Comparison of ENCODE assay signal across 1 cellular context in genomic region chr20:46099491-46100287, GRCh38.
TF ChIP-seq lines count a peak whose summit lies in the region.

No MANE protein-coding gene starts in this region.

TF ChIP-seq in HepG2, 621 proteins besides CTCF, POLR2A, EP300 and RAD21 (continued from another document and continues in another):
- TF ChIP-seq ZBTB34 (CRISPR knock-in tag; IDR thresholded peaks at IDR 0.05) (no peak), FOXK2 (IDR thresholded peaks at IDR 0.05) (no peak), ZNF354B (CRISPR knock-in tag; IDR thresholded peaks at IDR 0.05) (no peak), ZNF816 (CRISPR knock-in tag; IDR thresholded peaks at IDR 0.05; ENCODE audit: borderline replicate concordance) (no peak), ZBTB33 (CRISPR knock-in tag; IDR thresholded peaks at IDR 0.05) (peak; percentile 34; the same call in 1 of the 2 replicates), ZNF510 (CRISPR knock-in tag; IDR thresholded peaks at IDR 0.05; ENCODE audit: low read depth) (no peak), SP140L (CRISPR knock-in tag; IDR thresholded peaks at IDR 0.05; ENCODE audit: borderline replicate concordance) (no peak), SRSF1 (optimal IDR thresholded peaks at IDR 0.05; ENCODE audit: low read depth, low read length) (no peak), ZNF292 (CRISPR knock-in tag; IDR thresholded peaks at IDR 0.05; ENCODE audit: borderline replicate concordance, low read depth) (no peak), ZBTB3 (CRISPR knock-in tag; IDR thresholded peaks at IDR 0.05; ENCODE audit: borderline replicate concordance, low read depth) (no peak), ZBTB37 (CRISPR knock-in tag; IDR thresholded peaks at IDR 0.05) (no peak), CCDC6 (CRISPR knock-in tag; IDR thresholded peaks at IDR 0.05) (no peak), DMTF1 (CRISPR knock-in tag; IDR thresholded peaks at IDR 0.05) (no peak), CEBPZ (IDR thresholded peaks at IDR 0.05; ENCODE audit: low read length) (no peak), FOXO4 (CRISPR knock-in tag; conservative IDR thresholded peaks at IDR 0.05) (no peak), ZBTB20 (CRISPR knock-in tag; IDR thresholded peaks at IDR 0.05; ENCODE audit: borderline replicate concordance, low read depth) (no peak), DRAP1 (CRISPR knock-in tag; IDR thresholded peaks at IDR 0.05) (no peak), TBP (CRISPR knock-in tag; IDR thresholded peaks at IDR 0.05) (0 out of 2 replicates have a peak, but pooled peaks have one; percentile 67), MAFF (IDR thresholded peaks at IDR 0.05; ENCODE audit: low read depth, low read length) (no peak), ZFP90 (CRISPR knock-in tag; IDR thresholded peaks at IDR 0.05; ENCODE audit: borderline replicate concordance) (no peak), TEAD3 (CRISPR knock-in tag; optimal IDR thresholded peaks at IDR 0.05; ENCODE audit: borderline replicate concordance) (no peak), PBX3 (CRISPR knock-in tag; IDR thresholded peaks at IDR 0.05; ENCODE audit: borderline replicate concordance) (no peak), ZNF883 (CRISPR knock-in tag; IDR thresholded peaks at IDR 0.05; ENCODE audit: not compliant biosample characterization) (peak; percentile 31), ATF7-NPFF (CRISPR knock-in tag; IDR thresholded peaks at IDR 0.05; ENCODE audit: low read depth) (no peak), ZBTB25 (CRISPR knock-in tag; IDR thresholded peaks at IDR 0.05) (no peak), ZNF335 (CRISPR knock-in tag; IDR thresholded peaks at IDR 0.05) (no peak), ZNF891 (CRISPR knock-in tag; IDR thresholded peaks at IDR 0.05) (0 out of 2 replicates have a peak, but pooled peaks have one; percentile 67), IRX3 (CRISPR knock-in tag; IDR thresholded peaks at IDR 0.05; ENCODE audit: borderline replicate concordance, low read depth) (no peak), ATAD3A (CRISPR knock-in tag; IDR thresholded peaks at IDR 0.05) (no peak), HCFC1 (IDR thresholded peaks at IDR 0.05; ENCODE audit: low read depth, low read length) (no peak), POGZ (CRISPR knock-in tag; IDR thresholded peaks at IDR 0.05) (no peak), HMG20A (CRISPR knock-in tag; IDR thresholded peaks at IDR 0.05; ENCODE audit: borderline replicate concordance) (no peak), RCOR2 (CRISPR knock-in tag; IDR thresholded peaks at IDR 0.05) (no peak), ZNF879 (CRISPR knock-in tag; IDR thresholded peaks at IDR 0.05) (no peak), ZNF557 (CRISPR knock-in tag; IDR thresholded peaks at IDR 0.05) (no peak), ZNF724P (CRISPR knock-in tag; IDR thresholded peaks at IDR 0.05; ENCODE audit: borderline replicate concordance) (no peak), ZNF839 (CRISPR knock-in tag; IDR thresholded peaks at IDR 0.05; ENCODE audit: borderline replicate concordance) (no peak), ZFP91 (CRISPR knock-in tag; IDR thresholded peaks at IDR 0.05; ENCODE audit: borderline replicate concordance) (0 out of 2 replicates have a peak, but pooled peaks have one; percentile 41), ZNF615 (CRISPR knock-in tag; IDR thresholded peaks at IDR 0.05; ENCODE audit: borderline replicate concordance) (no peak), SRY (CRISPR knock-in tag; IDR thresholded peaks at IDR 0.05) (no peak), MAFG (CRISPR knock-in tag; IDR thresholded peaks at IDR 0.05) (no peak), GFI1 (CRISPR knock-in tag; IDR thresholded peaks at IDR 0.05; ENCODE audit: borderline replicate concordance) (no peak), SMARCE1 (IDR thresholded peaks at IDR 0.05; ENCODE audit: borderline replicate concordance) (no peak), NFIC (IDR thresholded peaks at IDR 0.05; ENCODE audit: low read length) (no peak), ZNF503 (CRISPR knock-in tag; IDR thresholded peaks at IDR 0.05) (no peak)
